ENCODE assay signal across 8 cellular contexts in genomic region chr2:196166876-196167275, GRCh38.
A peak's percentile ranks its signal among the peaks of the same experiment; 100 is the strongest.
DNase-seq lines count a peak whose midpoint lies in the region; ATAC-seq lines count a peak whose summit lies in the region.

No MANE protein-coding gene starts in this region.

- peaks cover 76% of the 10 kb centered on the region for H3K36me3 Mint-ChIP-seq in stimulated activated memory B cell treated with anti-CD40 and anti-IgM and Interleukin-4, amounts not matched to agents 10 μg/mL and 1 μg/mL and 100 μg/mL, for 72 hours

- peak overlapping the region; percentile 96 for H3K27ac Mint-ChIP-seq in stimulated activated memory B cell treated with anti-CD40 and anti-IgM and Interleukin-4, amounts not matched to agents 10 μg/mL and 1 μg/mL and 100 μg/mL, for 72 hours

- no peaks in the 10 kb centered on the region for H3K27me3 Mint-ChIP-seq in stimulated activated memory B cell treated with anti-CD40 and anti-IgM and Interleukin-4, amounts not matched to agents 10 μg/mL and 1 μg/mL and 100 μg/mL, for 72 hours

- peak overlapping the region; percentile 78 for H3K4me3 Mint-ChIP-seq in stimulated activated memory B cell treated with anti-CD40 and anti-IgM and Interleukin-4, amounts not matched to agents 10 μg/mL and 1 μg/mL and 100 μg/mL, for 72 hours

- H3K9me3 Mint-ChIP-seq in stimulated activated memory B cell treated with anti-CD40 and anti-IgM and Interleukin-4, amounts not matched to agents 10 μg/mL and 1 μg/mL and 100 μg/mL, for 72 hours, result no peaks in the 10 kb centered on the region

- H3K4me1 Mint-ChIP-seq in stimulated activated memory B cell treated with anti-CD40 and anti-IgM and Interleukin-4, amounts not matched to agents 10 μg/mL and 1 μg/mL and 100 μg/mL, for 72 hours, result peaks cover 55% of the 10 kb centered on the region

- DNase-seq in NOMO-1 (lab: John Stamatoyannopoulos, UW; ENCODE audit: unreplicated experiment in 2 of 2), result peak; percentile 19 to 55
- no peak for DNase-seq in NOMO-1 treated with DMSO at 0.1 percent for 48 hours (lab: John Stamatoyannopoulos, UW; ENCODE audit: unreplicated experiment)
- peak; percentile 63 for DNase-seq in OCI-M1 (lab: John Stamatoyannopoulos, UW)
- DNase-seq in dedifferentiated amniotic fluid mesenchymal stem cell (ENCODE audit: extremely low spot score), result peak; percentile 57
- DNase-seq in hippocampal formation (lab: John Stamatoyannopoulos, UW), result no peak
- DNase-seq in NCI-H748 treated with DMSO at 0.1 percent for 48 hours (lab: John Stamatoyannopoulos, UW), result no peak

- ATAC-seq in stimulated activated memory B cell treated with anti-CD40 and anti-IgM and Interleukin-4, amounts not matched to agents 10 μg/mL and 1 μg/mL and 100 μg/mL, for 72 hours, result no peak
- no peak for ATAC-seq in GM21576 (IDR thresholded peaks at IDR 0.05; ENCODE audit: unreplicated experiment)

Comparison
In these comparisons a context has a peak if more than half of its experiments do, and no peak if none do; other contexts are left out.
1. DNase-seq: peak in NOMO-1 (2 of 2), OCI-M1 (single experiment) and dedifferentiated amniotic fluid mesenchymal stem cell (single experiment); none in NOMO-1 treated with DMSO at 0.1 percent for 48 hours (single experiment), hippocampal formation (0 of 2) and NCI-H748 treated with DMSO at 0.1 percent for 48 hours (single experiment).